ENCODE assay signal across 32 cellular contexts in genomic region chr3:87615506-87615905, GRCh38.
"Had no signal": no experiment of that assay in that cellular context is flagged by ENCODE, and none has a peak within 500 bp of the region (broad histone marks: within the 10 kb centered on the region; RNA-seq: fewer than 3 reads in every experiment).

No MANE protein-coding gene starts in this region.

- H3K9me3 ChIP-seq: SJSA1, SK-N-SH had no signal

- H3K36me3 ChIP-seq: brain microvascular endothelial cell, SJSA1 had no signal

- ATAC-seq: activated CD4-positive, alpha-beta T cell treated with anti-CD3 and anti-CD28 coated beads for 36 hours; activated CD4-positive, CD25-positive, alpha-beta regulatory T cell treated with anti-CD3 and anti-CD28 coated beads, Interleukin-2, amount 50 U/mL, for 24 hours; activated CD8-positive, alpha-beta T cell treated with anti-CD3 and anti-CD28 coated beads, Interleukin-2, amount 10 ng/mL, durations not matched to agents 7 days and 5 days; Panc1 had no signal

- DNase-seq: activated CD4-positive, alpha-beta T cell treated with anti-CD3 and anti-CD28 coated beads for 36 hours; activated CD4-positive, alpha-beta T cell treated with anti-CD3 and anti-CD28 coated beads, Interleukin-2, amount 10 ng/mL, durations not matched to agents 7 days and 5 days; activated CD4-positive, alpha-beta T cell treated with anti-CD3 and anti-CD28 coated beads, Interleukin-2, amount 50 U/mL, for 48 hours; activated CD8-positive, alpha-beta memory T cell treated with anti-CD3 and anti-CD28 coated beads, Interleukin-2, amount 50 U/mL, for 4 hours; activated CD8-positive, alpha-beta T cell treated with anti-CD3 and anti-CD28 coated beads, Interleukin-2, amount 10 ng/mL, durations not matched to agents 7 days and 5 days; activated effector memory CD4-positive, alpha-beta T cell treated with anti-CD3 and anti-CD28 coated beads, Interleukin-2, amount 50 U/mL, for 16 hours; activated naive CD4-positive, alpha-beta T cell; activated naive CD4-positive, alpha-beta T cell treated with anti-CD3 and anti-CD28 coated beads, Interleukin-2, amount 50 U/mL, for 16 hours; activated naive CD8-positive, alpha-beta T cell treated with anti-CD3 and anti-CD28 coated beads for 36 hours; activated T-cell treated with anti-CD3 and anti-CD28 coated beads for 4 hours; activated T-cell treated with anti-CD3 and anti-CD28 coated beads, Interleukin-2, amount 50 U/mL, for 48 hours; amniotic stem cell; aorta; brain microvascular endothelial cell; central memory CD4-positive, alpha-beta T cell; NCI-H1092 treated with DMSO at 0.1 percent for 48 hours; NCI-H1417; NCI-H146; NCI-H187; NCI-H2029 treated with DMSO at 0.1 percent for 48 hours; NCI-H345; NCI-H524 treated with DMSO at 0.1 percent for 48 hours; RPMI8226; SHP77 treated with DMSO at 0.1 percent for 48 hours; SK-N-SH had no signal

- H3K27me3 ChIP-seq: brain microvascular endothelial cell, SJSA1 had no signal

- H3K4me1 ChIP-seq: SJSA1 had no signal

- H3K9ac ChIP-seq: SK-N-SH had no signal

- H3K4me3 ChIP-seq: SJSA1 had no signal

- FAIRE-seq: colon had no signal

- H3K27ac Mint-ChIP-seq: activated CD4-positive, alpha-beta T cell treated with anti-CD3 and anti-CD28 coated beads for 36 hours; activated CD4-positive, alpha-beta T cell treated with anti-CD3 and anti-CD28 coated beads, Interleukin-2, amount 10 ng/mL, durations not matched to agents 7 days and 5 days; activated CD8-positive, alpha-beta T cell treated with anti-CD3 and anti-CD28 coated beads, Interleukin-2, amount 10 ng/mL, durations not matched to agents 7 days and 5 days; activated naive CD8-positive, alpha-beta T cell treated with anti-CD3 and anti-CD28 coated beads for 36 hours; T-helper 1 cell treated with Interleukin-12 subunit alpha and Interleukin-12 subunit beta and Interleukin-4 antibody, amounts not matched to agents 30 μg/mL and 1 μg/mL, for 36 hours; T-helper 2 cell treated with Interferon-gamma antibody and Interleukin-4, amounts not matched to agents 5 μg/mL and 100 μg/mL, for 36 hours; WTC11 had no signal

- H3K27ac ChIP-seq: brain microvascular endothelial cell, SJSA1 had no signal

- H3K4me2 ChIP-seq: SK-N-SH had no signal

- H3K4me1 Mint-ChIP-seq: activated CD4-positive, alpha-beta T cell treated with anti-CD3 and anti-CD28 coated beads for 36 hours; activated CD4-positive, alpha-beta T cell treated with anti-CD3 and anti-CD28 coated beads, Interleukin-2, amount 10 ng/mL, durations not matched to agents 7 days and 5 days; activated naive CD8-positive, alpha-beta T cell treated with anti-CD3 and anti-CD28 coated beads for 36 hours; WTC11 had no signal

- H3K4me3 Mint-ChIP-seq: activated CD4-positive, alpha-beta T cell treated with anti-CD3 and anti-CD28 coated beads for 36 hours; activated CD4-positive, alpha-beta T cell treated with anti-CD3 and anti-CD28 coated beads, Interleukin-2, amount 10 ng/mL, durations not matched to agents 7 days and 5 days; activated CD8-positive, alpha-beta T cell treated with anti-CD3 and anti-CD28 coated beads, Interleukin-2, amount 10 ng/mL, durations not matched to agents 7 days and 5 days; activated naive CD8-positive, alpha-beta T cell treated with anti-CD3 and anti-CD28 coated beads for 36 hours; T-helper 1 cell treated with Interleukin-12 subunit alpha and Interleukin-12 subunit beta and Interleukin-4 antibody, amounts not matched to agents 30 μg/mL and 1 μg/mL, for 36 hours; T-helper 2 cell treated with Interferon-gamma antibody and Interleukin-4, amounts not matched to agents 5 μg/mL and 100 μg/mL, for 36 hours; WTC11 had no signal

- H3K27me3 Mint-ChIP-seq: activated CD4-positive, alpha-beta T cell treated with anti-CD3 and anti-CD28 coated beads for 36 hours; activated CD4-positive, alpha-beta T cell treated with anti-CD3 and anti-CD28 coated beads, Interleukin-2, amount 10 ng/mL, durations not matched to agents 7 days and 5 days had no signal
